21 cellular contexts compared by ENCODE assay signal in the genomic region with DNA sequence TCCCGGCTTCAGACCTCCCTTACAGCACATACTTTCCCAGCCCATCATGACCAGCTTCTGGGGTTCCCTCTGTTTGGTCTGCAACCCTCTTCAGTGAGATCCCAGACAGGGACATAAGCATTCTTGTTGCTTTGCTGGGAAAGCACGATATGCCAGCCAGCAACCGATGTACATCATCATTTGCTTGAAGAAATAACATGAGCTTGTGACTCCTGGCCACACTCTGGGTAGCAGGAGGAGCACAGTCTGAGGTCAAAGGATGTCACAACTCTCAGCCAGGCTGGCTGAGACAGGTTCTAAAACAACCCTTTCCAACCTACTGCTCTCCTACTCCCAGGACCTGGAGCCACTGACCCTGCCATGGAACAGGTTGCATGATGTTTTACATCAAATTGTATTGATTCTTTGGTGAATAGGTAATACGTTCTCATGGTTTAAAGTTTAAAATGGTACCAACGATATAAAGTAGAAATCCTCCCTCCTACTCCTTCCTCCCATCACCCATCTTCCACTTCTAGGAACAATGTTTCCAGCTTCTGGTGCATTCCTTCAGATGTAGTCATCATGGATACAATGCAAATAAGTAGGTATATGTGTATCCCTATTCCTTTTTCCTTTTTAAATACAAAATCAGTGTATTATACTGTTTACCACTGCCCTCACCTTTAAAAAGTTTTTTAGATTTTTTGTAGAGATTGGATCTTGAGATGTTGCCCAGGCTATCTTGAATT.
DNase-seq lines count a peak whose midpoint lies in the region; ATAC-seq, FAIRE-seq and TF ChIP-seq lines count a peak whose summit lies in the region.
"Had no signal": no experiment of that assay in that cellular context is flagged by ENCODE, and none has a peak within 500 bp of the region (broad histone marks: within the 10 kb centered on the region; RNA-seq: fewer than 3 reads in every experiment).

No MANE protein-coding gene starts in this region.

- no peaks in the 10 kb centered on the region for H3K36me3 Mint-ChIP-seq in astrocyte (ENCODE audit: low read depth, unreplicated experiment)
- H3K36me3 Mint-ChIP-seq: activated naive CD8-positive, alpha-beta T cell; naive thymus-derived CD4-positive, alpha-beta T cell; stimulated activated effector memory CD8-positive, alpha-beta T cell treated with anti-CD3 and anti-CD28 coated beads, Interleukin-12 subunit alpha, Interleukin-12 subunit beta, amount 100 ng/mL, for 72 hours had no signal

- H3K4me3 Mint-ChIP-seq in astrocyte (ENCODE audit: unreplicated experiment): no peak overlapping the region
- H3K4me3 Mint-ChIP-seq: activated CD8-positive, alpha-beta T cell treated with anti-CD3 and anti-CD28 coated beads for 36 hours; activated naive CD8-positive, alpha-beta T cell; naive thymus-derived CD4-positive, alpha-beta T cell; stimulated activated effector memory CD8-positive, alpha-beta T cell treated with anti-CD3 and anti-CD28 coated beads, Interleukin-12 subunit alpha, Interleukin-12 subunit beta, amount 100 ng/mL, for 72 hours had no signal

- peak; percentile 35 for DNase-seq in HT-29 (ENCODE audit: low spot score)
- DNase-seq in astrocyte (ENCODE audit: low read depth): peak; percentile 55
- peak; percentile 34 for DNase-seq in hepatocyte (ENCODE audit: low spot score)
- no peak for DNase-seq in stomach
- no peak for DNase-seq in NCI-H187 (lab: John Stamatoyannopoulos, UW)
- no peak for DNase-seq in left lobe of liver (ENCODE audit: low spot score)
- DNase-seq: activated CD8-positive, alpha-beta T cell treated with anti-CD3 and anti-CD28 coated beads for 36 hours; activated T-cell treated with anti-CD3 and anti-CD28 coated beads, Interleukin-2, amount 50 U/mL, for 48 hours; HCEC 1CT; naive thymus-derived CD4-positive, alpha-beta T cell; NCI-H1694; NCI-H345; NK-92 treated with Interleukin-12 subunit alpha and Interleukin-12 subunit beta, amount 100 ng/mL, for 24 hours; WERI-Rb-1 had no signal

- peaks cover 36% of the 10 kb centered on the region for H3K4me1 ChIP-seq in astrocyte (ENCODE audit: insufficient read depth, low read length)
- peaks cover 48% of the 10 kb centered on the region for H3K4me1 ChIP-seq in hepatocyte (ENCODE audit: insufficient read depth)
- H3K4me1 ChIP-seq in stomach: peaks cover 7 to 40% (median 21%) of the 10 kb centered on the region in 4 donors

- FAIRE-seq in astrocyte (lab: Jason Lieb, UNC): no peak

- TF ChIP-seq EP300 in stomach (IDR thresholded peaks at IDR 0.05): no peak

- H3K27ac ChIP-seq in astrocyte (ENCODE audit: low read depth, low read length) (no peak overlapping the region), hepatocyte (peak overlapping the region; percentile 84), stomach (peak overlapping the region in 3 of 5 donors; percentile 67 to 69 (median 68))
- H3K27ac ChIP-seq: BLaER1 treated with 17β-estradiol and CSF1 and Interleukin-3, amounts not matched to agents 10 nM and 100 nM; tibial nerve; WERI-Rb-1 had no signal

- H3K79me2 ChIP-seq in astrocyte (ENCODE audit: insufficient read depth, low read length): no peaks in the 10 kb centered on the region
- H3K79me2 ChIP-seq in hepatocyte: no peaks in the 10 kb centered on the region

- WGBS in hepatocyte (ENCODE audit: low lambda C conversion rate, missing lambda C conversion rate): 78% methylated on average over 5 of the region's 5 CpGs
- WGBS in stomach, 5 donors: 87 to 92% (median 92%) methylated on average over 5 of the region's 5 CpGs

- H3K36me3 ChIP-seq in astrocyte (ENCODE audit: insufficient read depth, low read length) (no peaks in the 10 kb centered on the region), hepatocyte (replicated peaks; ENCODE audit: insufficient read depth, low read depth) (no peaks in the 10 kb centered on the region), stomach (no peaks in the 10 kb centered on the region)
- H3K36me3 ChIP-seq: BLaER1 treated with 17β-estradiol and CSF1 and Interleukin-3, amounts not matched to agents 10 nM and 100 nM; tibial nerve; WERI-Rb-1 had no signal

- H3K4me2 ChIP-seq in astrocyte (ENCODE audit: low read length) (peak overlapping the region; percentile 40), hepatocyte (peak overlapping the region; percentile 39)
- H3K4me2 ChIP-seq: BLaER1 treated with 17β-estradiol and CSF1 and Interleukin-3, amounts not matched to agents 10 nM and 100 nM had no signal

- H3K9me3 Mint-ChIP-seq in astrocyte (ENCODE audit: unreplicated experiment): no peaks in the 10 kb centered on the region
- H3K9me3 Mint-ChIP-seq: activated CD8-positive, alpha-beta T cell treated with anti-CD3 and anti-CD28 coated beads for 36 hours; naive thymus-derived CD4-positive, alpha-beta T cell; stimulated activated effector memory CD8-positive, alpha-beta T cell treated with anti-CD3 and anti-CD28 coated beads, Interleukin-12 subunit alpha, Interleukin-12 subunit beta, amount 100 ng/mL, for 72 hours had no signal

- peaks cover 31% of the 10 kb centered on the region for H3K27me3 ChIP-seq in astrocyte (ENCODE audit: insufficient read depth, low read length)
- H3K27me3 ChIP-seq in hepatocyte: no peaks in the 10 kb centered on the region
- H3K27me3 ChIP-seq in stomach: peaks cover 0 to 8% (median 0%) of the 10 kb centered on the region in 3 donors
- H3K27me3 ChIP-seq: tibial nerve had no signal

- no peaks in the 10 kb centered on the region for H3K9me2 ChIP-seq in hepatocyte (replicated peaks; ENCODE audit: insufficient read depth)

- H3K27me3 Mint-ChIP-seq in astrocyte (ENCODE audit: low read depth, unreplicated experiment): peaks cover 59% of the 10 kb centered on the region

- TF ChIP-seq POLR2A in stomach (IDR thresholded peaks at IDR 0.05): no peak

- ATAC-seq in GM19467 (IDR thresholded peaks at IDR 0.05; ENCODE audit: unreplicated experiment) (no peak), left lobe of liver (no peak), HG03432 (IDR thresholded peaks at IDR 0.05; ENCODE audit: unreplicated experiment) (no peak)
- ATAC-seq: activated CD8-positive, alpha-beta T cell treated with anti-CD3 and anti-CD28 coated beads for 36 hours; naive thymus-derived CD4-positive, alpha-beta T cell; Right ventricle myocardium inferior; stimulated activated effector memory CD8-positive, alpha-beta T cell treated with anti-CD3 and anti-CD28 coated beads, Interleukin-12 subunit alpha, Interleukin-12 subunit beta, amount 100 ng/mL, for 72 hours had no signal

- no peak overlapping the region for H2AFZ ChIP-seq in astrocyte (ENCODE audit: low read depth, low read length)
- H2AFZ ChIP-seq in hepatocyte: no peak overlapping the region

- no peak overlapping the region for H3K4me3 ChIP-seq in astrocyte (ENCODE audit: insufficient read depth, low read depth, low read length)
- H3K4me3 ChIP-seq in hepatocyte: no peak overlapping the region
- no peak overlapping the region for H3K4me3 ChIP-seq in stomach
- H3K4me3 ChIP-seq: BLaER1 treated with 17β-estradiol and CSF1 and Interleukin-3, amounts not matched to agents 10 nM and 100 nM; tibial nerve had no signal

- H4K20me1 ChIP-seq in astrocyte (ENCODE audit: insufficient read depth, low read length) (no peaks in the 10 kb centered on the region), hepatocyte (ENCODE audit: insufficient read depth, poor library complexity, severe bottlenecking) (no peaks in the 10 kb centered on the region)
- H4K20me1 ChIP-seq: BLaER1 treated with 17β-estradiol and CSF1 and Interleukin-3, amounts not matched to agents 10 nM and 100 nM had no signal

- peaks cover 46% of the 10 kb centered on the region for H3K4me1 Mint-ChIP-seq in astrocyte (ENCODE audit: low read depth, unreplicated experiment)
- H3K4me1 Mint-ChIP-seq: stimulated activated effector memory CD8-positive, alpha-beta T cell treated with anti-CD3 and anti-CD28 coated beads, Interleukin-12 subunit alpha, Interleukin-12 subunit beta, amount 100 ng/mL, for 72 hours had no signal

- peak overlapping the region; percentile 86 for H3K27ac Mint-ChIP-seq in astrocyte (ENCODE audit: unreplicated experiment)
- H3K27ac Mint-ChIP-seq: activated CD8-positive, alpha-beta T cell treated with anti-CD3 and anti-CD28 coated beads for 36 hours; activated naive CD8-positive, alpha-beta T cell; naive thymus-derived CD4-positive, alpha-beta T cell; stimulated activated effector memory CD8-positive, alpha-beta T cell treated with anti-CD3 and anti-CD28 coated beads, Interleukin-12 subunit alpha, Interleukin-12 subunit beta, amount 100 ng/mL, for 72 hours had no signal

- no peaks in the 10 kb centered on the region for H3K9me3 ChIP-seq in astrocyte (ENCODE audit: insufficient read depth, low read depth, low read length)
- H3K9me3 ChIP-seq in hepatocyte (ENCODE audit: low read depth): no peaks in the 10 kb centered on the region
- H3K9me3 ChIP-seq in stomach: no peaks in the 10 kb centered on the region
- H3K9me3 ChIP-seq: BLaER1 treated with 17β-estradiol and CSF1 and Interleukin-3, amounts not matched to agents 10 nM and 100 nM; tibial nerve had no signal

- intact Hi-C loops in stomach (cut with DNase I; ENCODE audit: low total_unique reads): no loop called here

- no peak for TF ChIP-seq CTCF in astrocyte (IDR thresholded peaks at IDR 0.05; ENCODE audit: insufficient read depth, low read depth, low read length)
- TF ChIP-seq CTCF in hepatocyte (IDR thresholded peaks at IDR 0.05; ENCODE audit: poor library complexity): no peak
- TF ChIP-seq CTCF in stomach (IDR thresholded peaks at IDR 0.05): no peak

- H3K9ac ChIP-seq in astrocyte (ENCODE audit: low read length): peak overlapping the region; percentile 23
- H3K9ac ChIP-seq: BLaER1 treated with 17β-estradiol and CSF1 and Interleukin-3, amounts not matched to agents 10 nM and 100 nM had no signal

Comparison
In these comparisons a context has a peak if more than half of its experiments do, and no peak if none do; other contexts are left out.
1. DNase-seq: peak in HT-29 (single experiment), astrocyte (single experiment) and hepatocyte (single experiment); none in stomach (single experiment), NCI-H187 (0 of 2) and left lobe of liver (single experiment).